ENCODE assay signal across 16 cellular contexts in the genomic region with DNA sequence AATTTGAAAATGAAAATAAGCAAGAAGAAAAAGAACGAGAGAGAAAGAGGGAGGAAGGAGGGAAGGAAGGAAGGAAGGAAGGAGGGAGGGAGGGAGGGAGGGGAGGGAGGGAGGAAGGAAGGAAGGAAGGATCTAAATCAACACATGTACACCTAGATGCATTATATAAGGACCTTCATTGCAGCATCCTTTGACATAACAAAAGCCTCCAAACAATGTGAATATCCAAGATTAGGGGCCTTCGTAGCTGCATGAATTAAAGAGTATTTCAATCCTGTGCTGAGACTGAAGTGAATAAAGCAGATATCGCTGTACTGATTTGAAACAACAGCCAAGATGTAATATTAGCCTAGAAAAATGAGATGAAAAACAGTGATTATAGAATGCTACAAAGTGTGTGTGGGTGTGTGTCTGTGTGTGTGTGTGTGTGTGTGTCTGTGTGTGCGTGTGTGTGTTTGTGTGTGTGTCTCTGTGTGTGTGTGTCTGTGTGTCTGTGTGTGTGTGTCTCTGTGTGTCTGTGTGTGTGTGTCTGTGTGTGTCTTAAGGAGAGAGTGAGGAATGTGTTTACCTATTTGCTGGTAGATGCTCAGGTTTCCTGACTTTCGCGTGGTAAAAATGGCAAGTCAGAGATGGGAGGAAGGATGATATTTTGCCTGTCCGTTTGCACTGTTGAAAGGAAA.
DNase-seq lines count a peak whose midpoint lies in the region; ATAC-seq and TF ChIP-seq lines count a peak whose summit lies in the region.
"Had no signal": no experiment of that assay in that cellular context is flagged by ENCODE, and none has a peak within 500 bp of the region (broad histone marks: within the 10 kb centered on the region; RNA-seq: fewer than 3 reads in every experiment).

No MANE protein-coding gene starts in this region.

- H3K36me3 ChIP-seq in gastroesophageal sphincter, result no peaks in the 10 kb centered on the region
- H3K36me3 ChIP-seq: SJSA1 had no signal

- peaks cover 54% of the 10 kb centered on the region for H3K4me1 Mint-ChIP-seq in activated CD4-positive, alpha-beta T cell treated with anti-CD3 and anti-CD28 coated beads, Interleukin-2, amount 10 ng/mL, durations not matched to agents 24 days and 14 days
- H3K4me1 Mint-ChIP-seq in T-cell, result peaks cover 46 to 63% (median 57%) of the 10 kb centered on the region in 3 donors
- H3K4me1 Mint-ChIP-seq in stimulated activated naive B cell treated with anti-CD40 and anti-IgM and Interleukin-4, amounts not matched to agents 10 μg/mL and 1 μg/mL and 100 μg/mL, for 72 hours, result peaks cover 9 to 21% of the 10 kb centered on the region in 2 donors

- no peak for TF ChIP-seq POLR2A in gastroesophageal sphincter (IDR thresholded peaks at IDR 0.05)

- 62 to 67% methylated on average over 6 to 7 of the region's 7 CpGs for WGBS in gastroesophageal sphincter (ENCODE audit: low coverage in 1 of 2), 2 donors

- no peak overlapping the region for H3K4me3 ChIP-seq in gastroesophageal sphincter
- H3K4me3 ChIP-seq: SJSA1, skin epidermis had no signal

- intact Hi-C loops in activated CD4-positive, alpha-beta T cell treated with anti-CD3 and anti-CD28 coated beads, Interleukin-2, amount 10 ng/mL, durations not matched to agents 24 days and 14 days (cut with micrococcal nuclease), result loop anchor here (5.0 kb wide), 1 partner anchor 189 kb away; the partner anchor contains the start of gene CEBPB

- no peak for TF ChIP-seq EP300 in gastroesophageal sphincter (IDR thresholded peaks at IDR 0.05)

- H3K36me3 Mint-ChIP-seq in activated CD4-positive, alpha-beta T cell treated with anti-CD3 and anti-CD28 coated beads, Interleukin-2, amount 10 ng/mL, durations not matched to agents 24 days and 14 days (ENCODE audit: low read depth), result no peaks in the 10 kb centered on the region
- H3K36me3 Mint-ChIP-seq in T-cell, result no peaks in the 10 kb centered on the region
- peaks cover 0 to 2% of the 10 kb centered on the region in 2 donors for H3K36me3 Mint-ChIP-seq in stimulated activated naive B cell treated with anti-CD40 and anti-IgM and Interleukin-4, amounts not matched to agents 10 μg/mL and 1 μg/mL and 100 μg/mL, for 72 hours
- H3K36me3 Mint-ChIP-seq: WTC11 had no signal

- CTCF ChIA-PET in T-cell (lab: Charles Lee), result no interaction called here

- no peak for ATAC-seq in T-cell (replicated peaks in 1 of 4)
- ATAC-seq in gastroesophageal sphincter, result no peak
- ATAC-seq in stimulated activated naive B cell treated with anti-CD40 and anti-IgM and Interleukin-4, amounts not matched to agents 10 μg/mL and 1 μg/mL and 100 μg/mL, for 72 hours (replicated peaks), result no peak

- H3K27ac Mint-ChIP-seq in activated CD4-positive, alpha-beta T cell treated with anti-CD3 and anti-CD28 coated beads, Interleukin-2, amount 10 ng/mL, durations not matched to agents 24 days and 14 days, result peak overlapping the region; percentile 55
- H3K27ac Mint-ChIP-seq in T-cell, result peak overlapping the region; percentile 67 to 92
- H3K27ac Mint-ChIP-seq in stimulated activated naive B cell treated with anti-CD40 and anti-IgM and Interleukin-4, amounts not matched to agents 10 μg/mL and 1 μg/mL and 100 μg/mL, for 72 hours, result peak overlapping the region; percentile 5
- H3K27ac Mint-ChIP-seq: WTC11 had no signal

- H3K27ac ChIP-seq in gastroesophageal sphincter, result peak overlapping the region in 3 of 4 donors; percentile 25 to 84 (median 76)
- H3K27ac ChIP-seq: SJSA1 had no signal

- H3K9me3 ChIP-seq in gastroesophageal sphincter, result no peaks in the 10 kb centered on the region
- H3K9me3 ChIP-seq: SJSA1 had no signal

- H3K27me3 Mint-ChIP-seq in activated CD4-positive, alpha-beta T cell treated with anti-CD3 and anti-CD28 coated beads, Interleukin-2, amount 10 ng/mL, durations not matched to agents 24 days and 14 days, result no peaks in the 10 kb centered on the region
- H3K27me3 Mint-ChIP-seq in T-cell, result no peaks in the 10 kb centered on the region
- H3K27me3 Mint-ChIP-seq in stimulated activated naive B cell treated with anti-CD40 and anti-IgM and Interleukin-4, amounts not matched to agents 10 μg/mL and 1 μg/mL and 100 μg/mL, for 72 hours, result peaks cover 25 to 53% of the 10 kb centered on the region in 2 donors

- H3K4me3 Mint-ChIP-seq in activated CD4-positive, alpha-beta T cell treated with anti-CD3 and anti-CD28 coated beads, Interleukin-2, amount 10 ng/mL, durations not matched to agents 24 days and 14 days, result peak overlapping the region; percentile 60
- H3K4me3 Mint-ChIP-seq in T-cell, result peak overlapping the region; percentile 18 to 70 (median 49)
- H3K4me3 Mint-ChIP-seq in stimulated activated naive B cell treated with anti-CD40 and anti-IgM and Interleukin-4, amounts not matched to agents 10 μg/mL and 1 μg/mL and 100 μg/mL, for 72 hours, result no peak overlapping the region
- H3K4me3 Mint-ChIP-seq: WTC11 had no signal

- H3K27me3 ChIP-seq in gastroesophageal sphincter, result no peaks in the 10 kb centered on the region
- H3K27me3 ChIP-seq: SJSA1 had no signal

- POLR2A ChIA-PET in T-cell (lab: Charles Lee), result no interaction called here

- TF ChIP-seq CTCF in gastroesophageal sphincter (IDR thresholded peaks at IDR 0.05), result no peak

- no peaks in the 10 kb centered on the region for H3K9me3 Mint-ChIP-seq in activated CD4-positive, alpha-beta T cell treated with anti-CD3 and anti-CD28 coated beads, Interleukin-2, amount 10 ng/mL, durations not matched to agents 24 days and 14 days
- H3K9me3 Mint-ChIP-seq in T-cell, result no peaks in the 10 kb centered on the region
- H3K9me3 Mint-ChIP-seq in stimulated activated naive B cell treated with anti-CD40 and anti-IgM and Interleukin-4, amounts not matched to agents 10 μg/mL and 1 μg/mL and 100 μg/mL, for 72 hours, result no peaks in the 10 kb centered on the region
- H3K9me3 Mint-ChIP-seq: WTC11 had no signal

- peaks cover 7 to 38% (median 16%) of the 10 kb centered on the region in 3 donors for H3K4me1 ChIP-seq in gastroesophageal sphincter

- no peak for DNase-seq in activated CD4-positive, alpha-beta T cell treated with anti-CD3 and anti-CD28 coated beads, Interleukin-2, amount 10 ng/mL, durations not matched to agents 24 days and 14 days
- no peak for DNase-seq in activated CD4-positive, alpha-beta T cell treated with anti-CD3 and anti-CD28 coated beads for 4 hours
- DNase-seq in T-cell (no peak), COLO668 (lab: John Stamatoyannopoulos, UW; ENCODE audit: unreplicated experiment) (no peak), NCI-H187 (lab: John Stamatoyannopoulos, UW) (no peak)
- no peak for DNase-seq in stimulated activated naive B cell treated with anti-CD40 and anti-IgM and Interleukin-4, amounts not matched to agents 10 μg/mL and 1 μg/mL and 100 μg/mL, for 72 hours
- DNase-seq in stimulated activated CD8-positive, alpha-beta memory T cell treated with anti-CD3 and anti-CD28 coated beads, Interleukin-4, amount 100 ng/mL, for 48 hours, result no peak
- DNase-seq: activated effector memory CD4-positive, alpha-beta T cell treated with Interleukin-2 at 50 U/mL for 16 hours; cerebellar nuclear complex; GOT3; NCI-H1417 treated with DMSO at 0.1 percent for 48 hours; NCI-H69 had no signal

Comparison
In these comparisons a context has a peak if more than half of its experiments do, and no peak if none do; other contexts are left out.
1. H3K27ac Mint-ChIP-seq: peak in every context shown above with its lines; median percentile 80 in T-cell; 55 in activated CD4-positive, alpha-beta T cell treated with anti-CD3 and anti-CD28 coated beads, Interleukin-2, amount 10 ng/mL, durations not matched to agents 24 days and 14 days; 5 in stimulated activated naive B cell treated with anti-CD40 and anti-IgM and Interleukin-4, amounts not matched to agents 10 μg/mL and 1 μg/mL and 100 μg/mL, for 72 hours.
2. H3K4me3 Mint-ChIP-seq: peak in activated CD4-positive, alpha-beta T cell treated with anti-CD3 and anti-CD28 coated beads, Interleukin-2, amount 10 ng/mL, durations not matched to agents 24 days and 14 days (single experiment) and T-cell (3 of 3); none in stimulated activated naive B cell treated with anti-CD40 and anti-IgM and Interleukin-4, amounts not matched to agents 10 μg/mL and 1 μg/mL and 100 μg/mL, for 72 hours (0 of 2).